8 cellular contexts compared by ENCODE assay signal in the genomic region with DNA sequence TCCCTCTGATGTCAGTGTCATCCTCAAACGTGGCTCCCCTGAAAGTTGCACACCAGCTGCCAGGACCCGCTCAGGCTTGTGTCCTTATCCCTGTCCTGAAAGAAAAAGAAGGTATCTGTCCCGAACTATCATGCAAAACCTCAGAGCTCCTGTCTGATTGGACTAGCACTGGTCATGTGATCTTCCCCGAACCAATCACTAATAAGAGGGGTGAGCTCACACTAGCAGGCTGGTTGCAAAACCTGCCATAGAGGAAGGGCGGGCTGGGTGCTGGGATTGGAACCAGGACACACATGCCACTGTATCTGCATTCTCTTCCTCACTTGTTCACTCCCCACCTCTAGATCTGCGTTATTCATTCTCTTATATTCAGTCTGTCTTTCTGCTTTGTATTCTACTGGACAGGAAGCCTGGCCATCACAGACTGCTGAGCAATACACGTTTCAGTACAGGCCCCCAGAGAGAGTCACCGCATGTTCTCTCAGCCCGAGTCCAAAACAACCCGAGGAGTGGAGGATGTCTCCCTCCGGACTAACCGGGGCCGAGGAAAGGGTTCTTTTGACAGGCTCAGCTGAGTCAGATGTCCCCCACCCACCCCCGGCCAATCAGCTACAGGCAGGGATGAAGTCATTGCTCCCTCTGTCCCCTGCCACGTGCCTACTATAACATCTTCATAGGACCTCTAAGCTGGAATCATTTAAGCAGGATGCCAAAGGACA.
DNase-seq lines count a peak whose midpoint lies in the region; ATAC-seq and TF ChIP-seq lines count a peak whose summit lies in the region.

No MANE protein-coding gene starts in this region.

- no peak for TF ChIP-seq POLR2A in spleen (IDR thresholded peaks at IDR 0.05)

- WGBS in spleen, 5 donors, result 24 to 49% (median 44%) methylated on average over 14 to 15 of the region's 15 CpGs

- intact Hi-C loops in colonic mucosa (cut with DNase I), result no loop called here
- intact Hi-C loops in spleen (cut with DNase I; ENCODE audit: low total_unique reads), result no loop called here

- H3K9me3 ChIP-seq in NT2/D1 (ENCODE audit: insufficient read depth, low read length) (no peaks in the 10 kb centered on the region), colonic mucosa (no peaks in the 10 kb centered on the region), spleen (no peaks in the 10 kb centered on the region)

- TF ChIP-seq CTCF in colonic mucosa (IDR thresholded peaks at IDR 0.05), result no peak
- no peak for TF ChIP-seq CTCF in spleen (IDR thresholded peaks at IDR 0.05 in 8 of 11, conservative IDR thresholded peaks at IDR 0.05 in 3 of 11)

- no peaks in the 10 kb centered on the region for H3K27me3 ChIP-seq in NT2/D1 (ENCODE audit: insufficient read depth, insufficient read length)
- no peaks in the 10 kb centered on the region for H3K27me3 ChIP-seq in colonic mucosa
- no peaks in the 10 kb centered on the region for H3K27me3 ChIP-seq in spleen (replicated peaks in 1 of 7)

- DNase-seq in DMS79 (lab: John Stamatoyannopoulos, UW) (peak; percentile 94), NT2/D1 (ENCODE audit: low read depth, low spot score) (peak; percentile 88), colonic mucosa (peak; percentile 64), kidney tubule cell (ENCODE audit: low spot score) (peak; percentile 95), spleen (no peak)
- no peak for DNase-seq in activated naive CD4-positive, alpha-beta T cell treated with anti-CD3 and anti-CD28 coated beads, Interleukin-2, amount 50 U/mL, for 16 hours

- H3K4me1 ChIP-seq in NT2/D1 (ENCODE audit: insufficient read depth, insufficient read length) (peaks cover 8% of the 10 kb centered on the region), colonic mucosa (no peaks in the 10 kb centered on the region), spleen (peaks cover 10 to 81% (median 45%) of the 10 kb centered on the region in 6 donors)

- H3K9ac ChIP-seq in NT2/D1 (ENCODE audit: insufficient read length, low read depth), result peak overlapping the region; percentile 83
- peak overlapping the region; percentile 27 to 62 for H3K9ac ChIP-seq in colonic mucosa (ENCODE audit: low read depth in 2 of 2, low read length in 2 of 2)

- H3K4me3 ChIP-seq in NT2/D1 (ENCODE audit: insufficient read length, low read depth), result peak overlapping the region; percentile 45
- peak overlapping the region; percentile 15 for H3K4me3 ChIP-seq in colonic mucosa
- H3K4me3 ChIP-seq in spleen, result peak overlapping the region in 7 of 8 donors; percentile 18 to 61 (median 28)

- H3K36me3 ChIP-seq in NT2/D1 (ENCODE audit: insufficient read depth, insufficient read length, low read length), result no peaks in the 10 kb centered on the region
- H3K36me3 ChIP-seq in colonic mucosa, result no peaks in the 10 kb centered on the region
- H3K36me3 ChIP-seq in spleen, result no peaks in the 10 kb centered on the region

- H3K27ac ChIP-seq in colonic mucosa (peak overlapping the region; percentile 51), spleen (peak overlapping the region; percentile 57 to 85 (median 76))

- peak; percentile 66 for ATAC-seq in GM19438 (IDR thresholded peaks at IDR 0.05; ENCODE audit: low read depth, unreplicated experiment)
- peak; percentile 65 for ATAC-seq in HG03521 (IDR thresholded peaks at IDR 0.05; ENCODE audit: unreplicated experiment)

Comparison
In these comparisons a context has a peak if more than half of its experiments do, and no peak if none do; other contexts are left out.
1. DNase-seq: peak in DMS79 (single experiment), NT2/D1 (single experiment), colonic mucosa (single experiment) and kidney tubule cell (single experiment); none in spleen (single experiment) and activated naive CD4-positive, alpha-beta T cell treated with anti-CD3 and anti-CD28 coated beads, Interleukin-2, amount 50 U/mL, for 16 hours (single experiment).
2. Peak in every context shown above with its lines, with median percentiles within 50 percentile points of each other: H3K4me3 ChIP-seq.